Comparison of ENCODE assay signal across 7 cellular contexts in genomic region chr20:13800728-13801134, GRCh38. TPM values are rescaled to one million over a fixed set of nuclear protein-coding genes. Genes with fewer than 3 reads are reported as not detected.
DNase-seq lines count a peak whose midpoint lies in the region; ATAC-seq, FAIRE-seq and TF ChIP-seq lines count a peak whose summit lies in the region.

No MANE protein-coding gene starts in this region.

- H3K9me3 Mint-ChIP-seq in GM23338 = no peaks in the 10 kb centered on the region

- no peak for FAIRE-seq in small intestine (lab: Jason Lieb, UNC)

- H3K4me1 Mint-ChIP-seq in GM23338 = no peaks in the 10 kb centered on the region

- H3K9me3 ChIP-seq in SJCRH30 (replicated peaks) (no peaks in the 10 kb centered on the region), small intestine (ENCODE audit: control insufficient read depth, low read depth) (no peaks in the 10 kb centered on the region)

- intact Hi-C loops in head of caudate nucleus (cut with DNase I) = no loop called here

- no peak for TF ChIP-seq CTCF in GM23338 (conservative IDR thresholded peaks at IDR 0.05; ENCODE audit: low read depth in 2 of 2)

- no peaks in the 10 kb centered on the region for H3K9me2 ChIP-seq in GM23338 (ENCODE audit: insufficient read depth)

- H3F3A ChIP-seq in GM23338 (replicated peaks; ENCODE audit: low read depth) = no peaks in the 10 kb centered on the region

- no peak overlapping the region for H2AFZ ChIP-seq in GM23338

- H3K4me3 ChIP-seq in SJCRH30 (no peak overlapping the region), small intestine (ENCODE audit: low read depth in 1 of 2, low read length in 2 of 2) (no peak overlapping the region), GM23338 (no peak overlapping the region)

- H3K4me1 ChIP-seq in SJCRH30 (peaks cover 13% of the 10 kb centered on the region), small intestine (ENCODE audit: control insufficient read depth in 2 of 2, insufficient read depth in 1 of 2, low read depth in 1 of 2, low read length in 1 of 2) (no peaks in the 10 kb centered on the region), GM23338 (ENCODE audit: insufficient read depth) (no peaks in the 10 kb centered on the region)

- H3K27me3 Mint-ChIP-seq in GM23338 (ENCODE audit: insufficient read depth, low read depth, poor library complexity) = peaks cover 3% of the 10 kb centered on the region

- H3K27me3 ChIP-seq in SJCRH30 (no peaks in the 10 kb centered on the region), small intestine (ENCODE audit: control insufficient read depth in 2 of 2, insufficient read depth in 2 of 2, low read length in 2 of 2) (no peaks in the 10 kb centered on the region), GM23338 (ENCODE audit: insufficient read depth) (no peaks in the 10 kb centered on the region)

- no peak overlapping the region for H3K4me2 ChIP-seq in GM23338

- peaks cover 69% of the 10 kb centered on the region for H3K36me3 Mint-ChIP-seq in GM23338 (ENCODE audit: low read depth)

- 0 out of 2 replicates have a peak, but pooled peaks cover 5% of the 10 kb centered on the region for H4K20me1 ChIP-seq in GM23338 (replicated peaks; ENCODE audit: insufficient read depth)

- 9 to 26% (median 22%) methylated on average over 7 of the region's 7 CpGs for WGBS in small intestine, 3 donors

- ATAC-seq in GM23338 = no peak
- no peak for ATAC-seq in HG03175 (IDR thresholded peaks at IDR 0.05; ENCODE audit: unreplicated experiment)
- no peak for ATAC-seq in GM19023 (IDR thresholded peaks at IDR 0.05; ENCODE audit: unreplicated experiment)

- peaks cover 4% of the 10 kb centered on the region; the same call in 1 of the 2 replicates for H3K79me2 ChIP-seq in GM23338 (replicated peaks; ENCODE audit: insufficient read depth)

- H3K27ac ChIP-seq in SJCRH30 (no peak overlapping the region), small intestine (ENCODE audit: low read depth in 1 of 2, low read length in 1 of 2) (no peak overlapping the region), GM23338 (ENCODE audit: low read depth) (no peak overlapping the region)

- DNase-seq in HT-29 (ENCODE audit: low spot score) = peak; percentile 65
- peak; percentile 96 to 97 for DNase-seq in SJCRH30
- DNase-seq in head of caudate nucleus = peak in 39 of 42 donors; percentile 20 to 86 (median 51)
- DNase-seq in small intestine = peak; percentile 15
- DNase-seq in GM23338 (ENCODE audit: low spot score) = no peak

- H3K36me3 ChIP-seq in SJCRH30 (peaks cover 69% of the 10 kb centered on the region), small intestine (ENCODE audit: control insufficient read depth in 2 of 2, insufficient read depth in 2 of 2, low read length in 2 of 2) (peaks cover 7 to 27% of the 10 kb centered on the region in 2 donors), GM23338 (ENCODE audit: insufficient read depth) (peaks cover 39% of the 10 kb centered on the region; the same call in 1 of the 2 replicates)

- no peak overlapping the region for H3K4me3 Mint-ChIP-seq in GM23338

- H3K27ac Mint-ChIP-seq in GM23338 = no peak overlapping the region

TF ChIP-seq in GM23338, 12 proteins besides CTCF, POLR2A, EP300 and RAD21 (continues in another document):
- TF ChIP-seq CREB1 (CRISPR knock-in tag; IDR thresholded peaks at IDR 0.05; ENCODE audit: low read depth) = no peak
- TF ChIP-seq EZH2phosphoT487 (IDR thresholded peaks at IDR 0.05; ENCODE audit: unreplicated experiment) = no peak
- no peak for TF ChIP-seq POLR2AphosphoS5 (IDR thresholded peaks at IDR 0.05; ENCODE audit: low read depth)
- TF ChIP-seq ZNF114 (CRISPR knock-in tag; IDR thresholded peaks at IDR 0.05) = no peak
- TF ChIP-seq ZNF462 (CRISPR knock-in tag; IDR thresholded peaks at IDR 0.05) = no peak
- no peak for TF ChIP-seq ETS1 (IDR thresholded peaks at IDR 0.05)
- no peak for TF ChIP-seq NANOG (IDR thresholded peaks at IDR 0.05; ENCODE audit: borderline replicate concordance)
- TF ChIP-seq ZNF331 (CRISPR knock-in tag; IDR thresholded peaks at IDR 0.05; ENCODE audit: low read depth) = no peak

RNA-seq across cellular contexts. Expression of gene NDUFAF5, which starts 15.9 kb away (rescaled TPM):
- 15.7 and 19.9 TPM in 2 replicates for total RNA-seq in HT-29 (2014; rRNA removed; shearing (Covaris generic))
- 29.1 and 36.2 TPM in 2 replicates for total RNA-seq in SJCRH30 (2014; rRNA removed; shearing (Covaris generic))
- polyA plus RNA-seq in small intestine (10 to 100 TPM; 20.5 to 46.7 (median 34.0) TPM), GM23338 (2016; fragmentation: Nextera tagmentation; extraction: Ambion mirVana) (23.1 and 33.0 TPM in 2 replicates)
- total RNA-seq in GM23338 (2014; rRNA removed; shearing (Covaris generic)) = 18.0 and 25.3 TPM in 2 replicates

RNA-seq across cellular contexts. Expression of gene ESF1, which starts 16.0 kb away (rescaled TPM):
- 3.7 and 4.7 TPM in 2 replicates for total RNA-seq in HT-29 (2014; rRNA removed; shearing (Covaris generic))
- total RNA-seq in SJCRH30 (2014; rRNA removed; shearing (Covaris generic)) = 27.8 and 33.9 TPM in 2 replicates
- 1 to 10 TPM; 7.2 to 9.2 (median 8.4) TPM for polyA plus RNA-seq in small intestine
- 20.5 and 21.9 TPM in 2 replicates for total RNA-seq in GM23338 (2014; rRNA removed; shearing (Covaris generic))
- polyA plus RNA-seq in GM23338 (2016; fragmentation: Nextera tagmentation; extraction: Ambion mirVana) = 65.0 and 71.7 TPM in 2 replicates
